Comparison of ENCODE assay signal across 8 cellular contexts in genomic region chr4:154618708-154619315, GRCh38. TPM values are rescaled to one million over a fixed set of nuclear protein-coding genes. Genes with fewer than 3 reads are reported as not detected.
A peak's percentile ranks its signal among the peaks of the same experiment; 100 is the strongest.
DNase-seq lines count a peak whose midpoint lies in the region; ATAC-seq and TF ChIP-seq lines count a peak whose summit lies in the region.

No MANE protein-coding gene starts in this region.

- H3K36me3 ChIP-seq in sigmoid colon, result no peaks in the 10 kb centered on the region

- peaks cover 2% of the 10 kb centered on the region for H3K27me3 Mint-ChIP-seq in activated naive CD8-positive, alpha-beta T cell treated with anti-CD3 and anti-CD28 coated beads for 36 hours

- TF ChIP-seq CTCF in sigmoid colon (IDR thresholded peaks at IDR 0.05), result peak in 3 of 4 experiments; percentile 14 to 40 (median 34)

- WGBS in sigmoid colon, 2 donors, result 37 to 52% methylated on average over 4 of the region's 4 CpGs

- peaks cover 9% of the 10 kb centered on the region for H3K4me1 Mint-ChIP-seq in activated naive CD8-positive, alpha-beta T cell treated with anti-CD3 and anti-CD28 coated beads for 36 hours

- TF ChIP-seq POLR2A in sigmoid colon (IDR thresholded peaks at IDR 0.05), result no peak

- H3K27ac ChIP-seq in sigmoid colon, result no peak overlapping the region

- DNase-seq in EH (ENCODE audit: low read depth), result peak; percentile 54
- peak; percentile 67 for DNase-seq in RKO (ENCODE audit: low spot score)
- peak; percentile 46 for DNase-seq in activated naive CD8-positive, alpha-beta T cell treated with anti-CD3 and anti-CD28 coated beads for 36 hours
- peak; percentile 53 for DNase-seq in left cardiac atrium
- no peak for DNase-seq in sigmoid colon
- no peak for DNase-seq in NCI-H2107 (lab: John Stamatoyannopoulos, UW)

- peak; percentile 55 for ATAC-seq in GM19463 (IDR thresholded peaks at IDR 0.05; ENCODE audit: unreplicated experiment)
- peak; percentile 61 for ATAC-seq in HG03460 (IDR thresholded peaks at IDR 0.05; ENCODE audit: unreplicated experiment)
- ATAC-seq in left cardiac atrium, result peak in 1 of 2 donors; percentile 34

- H3K9me3 ChIP-seq in sigmoid colon, result no peaks in the 10 kb centered on the region

- H3K27ac Mint-ChIP-seq in activated naive CD8-positive, alpha-beta T cell treated with anti-CD3 and anti-CD28 coated beads for 36 hours, result no peak overlapping the region

- H3K4me3 ChIP-seq in sigmoid colon, result no peak overlapping the region

- no peak for TF ChIP-seq EP300 in sigmoid colon (IDR thresholded peaks at IDR 0.05)

- no peaks in the 10 kb centered on the region for H3K27me3 ChIP-seq in sigmoid colon

- no peak overlapping the region for H3K4me3 Mint-ChIP-seq in activated naive CD8-positive, alpha-beta T cell treated with anti-CD3 and anti-CD28 coated beads for 36 hours

- intact Hi-C loops in left cardiac atrium (cut with DNase I), result loop anchor here (1.0 to 10.0 kb wide), 2 partner anchors 64 to 67 kb away; partner anchors contain the start of gene PLRG1 (in 1 of the 2)
- intact Hi-C loops in sigmoid colon (cut with DNase I), result no loop called here

- no peaks in the 10 kb centered on the region for H3K9me3 Mint-ChIP-seq in activated naive CD8-positive, alpha-beta T cell treated with anti-CD3 and anti-CD28 coated beads for 36 hours

- no peaks in the 10 kb centered on the region for H3K36me3 Mint-ChIP-seq in activated naive CD8-positive, alpha-beta T cell treated with anti-CD3 and anti-CD28 coated beads for 36 hours

- no peaks in the 10 kb centered on the region for H3K4me1 ChIP-seq in sigmoid colon

RNA-seq across cellular contexts. Expression of gene FGG, which starts 6.4 kb away (rescaled TPM):
- not detected for total RNA-seq in activated naive CD8-positive, alpha-beta T cell treated with anti-CD3 and anti-CD28 coated beads for 36 hours
- total RNA-seq in left cardiac atrium (under 1 TPM; 0.24 to 0.42 TPM), sigmoid colon (not detected)
- under 1 TPM in 1 of 3 donors, not detected in 2; 0.22 TPM for polyA plus RNA-seq in sigmoid colon

RNA-seq across cellular contexts. Expression of gene FGA, which starts 28.3 kb away (rescaled TPM):
- not detected for total RNA-seq in activated naive CD8-positive, alpha-beta T cell treated with anti-CD3 and anti-CD28 coated beads for 36 hours
- total RNA-seq in left cardiac atrium, result under 1 TPM; 0.47 TPM
- not detected for total RNA-seq in sigmoid colon
- under 1 TPM in 1 of 3 donors, not detected in 2; 0.38 TPM for polyA plus RNA-seq in sigmoid colon

RNA-seq across cellular contexts. Expression of gene FGB, which starts 56.0 kb away (rescaled TPM):
- not detected for total RNA-seq in activated naive CD8-positive, alpha-beta T cell treated with anti-CD3 and anti-CD28 coated beads for 36 hours
- total RNA-seq in left cardiac atrium (under 1 TPM; 0.21 to 0.32 TPM), sigmoid colon (not detected)
- polyA plus RNA-seq in sigmoid colon, result under 1 TPM in 1 of 3 donors, not detected in 2; 0.67 TPM

Comparison
In these comparisons a context has a peak if more than half of its experiments do, and no peak if none do; other contexts are left out.
1. DNase-seq: peak in EH (single experiment), RKO (single experiment), activated naive CD8-positive, alpha-beta T cell treated with anti-CD3 and anti-CD28 coated beads for 36 hours (single experiment) and left cardiac atrium (single experiment); none in sigmoid colon (single experiment) and NCI-H2107 (single experiment).